Comparison of ENCODE assay signal across 25 cellular contexts in the genomic region with DNA sequence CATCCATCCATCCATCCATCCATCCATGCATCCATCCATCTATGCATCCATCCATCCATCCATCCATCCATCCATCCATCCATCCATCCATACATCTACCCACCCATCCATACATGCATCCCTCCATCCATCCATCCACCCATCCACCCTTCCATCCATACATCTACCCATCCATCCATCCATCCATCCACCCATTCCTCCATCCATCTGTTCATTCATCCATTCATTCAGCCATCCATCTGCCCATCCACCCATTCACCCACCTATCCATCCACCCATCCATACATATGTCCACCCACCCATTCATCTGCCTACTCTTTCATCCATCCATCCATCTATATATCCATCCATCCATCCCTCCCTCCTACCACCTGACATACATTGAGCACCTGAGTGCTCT.
"Had no signal": no experiment of that assay in that cellular context is flagged by ENCODE, and none has a peak within 500 bp of the region (broad histone marks: within the 10 kb centered on the region; RNA-seq: fewer than 3 reads in every experiment).

No MANE protein-coding gene starts in this region.

- H3K36me3 ChIP-seq: stomach, suprapubic skin, thoracic aorta, thyroid gland, tibial artery, tibial nerve, transverse colon, upper lobe of left lung, upper lobe of right lung, uterus, vagina had no signal

- H3K27ac ChIP-seq: stomach, suprapubic skin, testis, thoracic aorta, thyroid gland, tibial artery, tibial nerve, transverse colon, upper lobe of left lung, upper lobe of right lung, uterus, vagina had no signal

- H3K9me3 ChIP-seq: suprapubic skin, testis, thyroid gland, upper lobe of right lung had no signal

- H3K4me1 ChIP-seq: stomach, suprapubic skin, testis, thyroid gland, tibial artery, tibial nerve, transverse colon, upper lobe of left lung, upper lobe of right lung, uterus, vagina had no signal

- H3K27me3 ChIP-seq: testis, thyroid gland, tibial artery, tibial nerve, transverse colon, upper lobe of left lung, upper lobe of right lung, uterus, vagina had no signal

- DNase-seq: stimulated activated CD4-positive, alpha-beta T cell treated with anti-CD3 and anti-CD28 coated beads, Interleukin-2, amount 100 ng/mL, for 48 hours; stimulated activated CD4-positive, alpha-beta T cell treated with anti-CD3 and anti-CD28 coated beads, Interleukin-4, amount 100 ng/mL, for 1 hour; stimulated activated CD4-positive, alpha-beta T cell treated with anti-CD3 and anti-CD28 coated beads, Interleukin-4, amount 100 ng/mL, for 24 hours; stimulated activated CD4-positive, alpha-beta T cell treated with anti-CD3 and anti-CD28 coated beads, Interleukin-4, amount 100 ng/mL, for 4 hours; stimulated activated CD8-positive, alpha-beta memory T cell treated with anti-CD3 and anti-CD28 coated beads, Interleukin-4, amount 100 ng/mL, for 48 hours; stimulated activated naive B cell treated with anti-CD40 and anti-IgM and Interleukin-4, amounts not matched to agents 10 μg/mL and 1 μg/mL and 100 μg/mL, for 72 hours; stimulated activated naive CD4-positive, alpha-beta T cell; stimulated activated naive CD4-positive, alpha-beta T cell treated with Interleukin-2 at 50 U/mL for 16 hours; stimulated activated naive CD8-positive, alpha-beta T cell treated with anti-CD3 and anti-CD28 coated beads, Interleukin-15, amount 100 ng/mL, for 72 hours; stimulated activated naive CD8-positive, alpha-beta T cell treated with anti-CD3 and anti-CD28 coated beads, Interleukin-15, Interleukin-2, amounts not matched to agents 100 U/mL and 50 U/mL, for 24 hours; stomach; substantia nigra; testis; thyroid gland; tibial artery; transverse colon; trophoblast cell; upper lobe of left lung; uterus had no signal

- FAIRE-seq: urothelium cell line had no signal

- H3K4me3 ChIP-seq: stomach, suprapubic skin, testis, thoracic aorta, thyroid gland, tibial artery, tibial nerve, transverse colon, upper lobe of left lung, upper lobe of right lung, uterus, vagina had no signal
